Comparison of ENCODE assay signal across 1 cellular context in genomic region chr6:44126320-44127149, GRCh38.
TF ChIP-seq lines count a peak whose summit lies in the region.

No MANE protein-coding gene starts in this region.

TF ChIP-seq in K562, 482 proteins besides CTCF, POLR2A, EP300 and RAD21 (continued from another document and continues in another):
- TF ChIP-seq ZNF609 (CRISPR knock-in tag; IDR thresholded peaks at IDR 0.05; ENCODE audit: borderline replicate concordance): 0 out of 2 replicates have a peak, but pooled peaks have one; percentile 13
- no peak for TF ChIP-seq DEAF1 (CRISPR knock-in tag; IDR thresholded peaks at IDR 0.05)
- 0 out of 2 replicates have a peak, but pooled peaks have one; percentile 23 for TF ChIP-seq SMARCC2 (IDR thresholded peaks at IDR 0.05; ENCODE audit: low read depth)
- peak; percentile 70 for TF ChIP-seq RBBP5 (IDR thresholded peaks at IDR 0.05; ENCODE audit: borderline replicate concordance, insufficient read depth, low read length, poor library complexity, severe bottlenecking)
- no peak for TF ChIP-seq KAT8 (IDR thresholded peaks at IDR 0.05; ENCODE audit: low read depth)
- TF ChIP-seq E2F3 (CRISPR knock-in tag; IDR thresholded peaks at IDR 0.05): no peak
- TF ChIP-seq XRCC3 (IDR thresholded peaks at IDR 0.05): no peak
- TF ChIP-seq HOXB6 (CRISPR knock-in tag; IDR thresholded peaks at IDR 0.05; ENCODE audit: borderline replicate concordance): no peak
- TF ChIP-seq NFE2 (IDR thresholded peaks at IDR 0.05; ENCODE audit: low read depth): 0 out of 2 replicates have a peak, but pooled peaks have one; percentile 26
- TF ChIP-seq KHSRP (IDR thresholded peaks at IDR 0.05): no peak
- TF ChIP-seq KLF13 (tag; IDR thresholded peaks at IDR 0.05; ENCODE audit: borderline replicate concordance, low read depth): no peak
- TF ChIP-seq CBX5 (IDR thresholded peaks at IDR 0.05; ENCODE audit: borderline replicate concordance, low read depth): no peak
- TF ChIP-seq ZNF280B (CRISPR knock-in tag; IDR thresholded peaks at IDR 0.05): no peak
- TF ChIP-seq ZBTB34 (CRISPR knock-in tag; IDR thresholded peaks at IDR 0.05): no peak
- TF ChIP-seq ELF1 (tag; IDR thresholded peaks at IDR 0.05): no peak
- no peak for TF ChIP-seq ZNF785 (CRISPR knock-in tag; IDR thresholded peaks at IDR 0.05)
- no peak for TF ChIP-seq ZNF77 (CRISPR knock-in tag; IDR thresholded peaks at IDR 0.05)
- no peak for TF ChIP-seq NONO (IDR thresholded peaks at IDR 0.05; ENCODE audit: low read depth in 2 of 2, low read length in 1 of 2)
- no peak for TF ChIP-seq MECOM (CRISPR knock-in tag; IDR thresholded peaks at IDR 0.05)
- TF ChIP-seq ELK1 (CRISPR knock-in tag; IDR thresholded peaks at IDR 0.05): no peak
- TF ChIP-seq ZNF444 (CRISPR knock-in tag; IDR thresholded peaks at IDR 0.05): no peak
- 0 out of 2 replicates have a peak, but pooled peaks have one; percentile 25 for TF ChIP-seq DIDO1 (tag; IDR thresholded peaks at IDR 0.05; ENCODE audit: low read depth)
- TF ChIP-seq SIX5 (IDR thresholded peaks at IDR 0.05; ENCODE audit: borderline replicate concordance in 1 of 2, insufficient read depth in 1 of 2, low read depth in 1 of 2, low read length in 2 of 2): no peak
- no peak for TF ChIP-seq HDAC8 (tag; IDR thresholded peaks at IDR 0.05)
- TF ChIP-seq ZNF639 (CRISPR knock-in tag; conservative IDR thresholded peaks at IDR 0.05 in 1 of 2, IDR thresholded peaks at IDR 0.05 in 1 of 2): no peak; a peak in 1 of 4 replicates
- TF ChIP-seq RBM34 (IDR thresholded peaks at IDR 0.05; ENCODE audit: borderline replicate concordance, insufficient read depth, low read length): no peak
- no peak for TF ChIP-seq NBN (IDR thresholded peaks at IDR 0.05; ENCODE audit: low read depth)
- no peak for TF ChIP-seq MEF2D (tag; conservative IDR thresholded peaks at IDR 0.05; ENCODE audit: low read depth)
- TF ChIP-seq ZNF780A (CRISPR knock-in tag; IDR thresholded peaks at IDR 0.05): no peak
- TF ChIP-seq TCF7L2 (IDR thresholded peaks at IDR 0.05; ENCODE audit: low read depth, low read length): no peak
- no peak for TF ChIP-seq ZNF589 (CRISPR knock-in tag; IDR thresholded peaks at IDR 0.05; ENCODE audit: low read depth)
- TF ChIP-seq ZNF311 (CRISPR knock-in tag; IDR thresholded peaks at IDR 0.05): no peak
- TF ChIP-seq ZNF79 (CRISPR knock-in tag; IDR thresholded peaks at IDR 0.05; ENCODE audit: low read depth): no peak
- TF ChIP-seq DLX4 (CRISPR knock-in tag; IDR thresholded peaks at IDR 0.05): no peak
- TF ChIP-seq SMAD4 (CRISPR knock-in tag; conservative IDR thresholded peaks at IDR 0.05): peak; percentile 66
- no peak; the same call in 1 of the 2 replicates for TF ChIP-seq PML (IDR thresholded peaks at IDR 0.05; ENCODE audit: low read length)
- no peak for TF ChIP-seq ZNF184 (CRISPR knock-in tag; IDR thresholded peaks at IDR 0.05)
- TF ChIP-seq PREB (CRISPR knock-in tag; IDR thresholded peaks at IDR 0.05): 0 out of 2 replicates have a peak, but pooled peaks have one; percentile 15
- no peak for TF ChIP-seq KLF16 (IDR thresholded peaks at IDR 0.05)
- TF ChIP-seq POU5F1 (IDR thresholded peaks at IDR 0.05; ENCODE audit: borderline replicate concordance, low read depth, low read length, partially characterized antibody): no peak
- no peak for TF ChIP-seq TFAM (CRISPR knock-in tag; conservative IDR thresholded peaks at IDR 0.05)
- no peak for TF ChIP-seq E4F1 (CRISPR knock-in tag; IDR thresholded peaks at IDR 0.05; ENCODE audit: borderline replicate concordance)
- peak; percentile 58; the same call in 1 of the 2 replicates for TF ChIP-seq SMARCE1 (IDR thresholded peaks at IDR 0.05)
- no peak for TF ChIP-seq RFX1 (IDR thresholded peaks at IDR 0.05)
- TF ChIP-seq SRSF7 (optimal IDR thresholded peaks at IDR 0.05; ENCODE audit: low read depth, low read length): no peak
- TF ChIP-seq NR3C1 (CRISPR knock-in tag; IDR thresholded peaks at IDR 0.05): no peak
- TF ChIP-seq ZNF511 (CRISPR knock-in tag; IDR thresholded peaks at IDR 0.05): no peak; the same call in 1 of the 2 replicates
- no peak for TF ChIP-seq PTTG1 (tag; IDR thresholded peaks at IDR 0.05; ENCODE audit: low read depth)
- TF ChIP-seq SLC30A9 (CRISPR knock-in tag; IDR thresholded peaks at IDR 0.05): no peak
- TF ChIP-seq VEZF1 (CRISPR knock-in tag; IDR thresholded peaks at IDR 0.05): no peak
